In genomic region chr5:72383280-72384205, GRCh38 we compare ENCODE assay signal across 13 cellular contexts.
A peak's percentile ranks its signal among the peaks of the same experiment; 100 is the strongest.
DNase-seq lines count a peak whose midpoint lies in the region; ATAC-seq and TF ChIP-seq lines count a peak whose summit lies in the region.
"Had no signal": no experiment of that assay in that cellular context is flagged by ENCODE, and none has a peak within 500 bp of the region (broad histone marks: within the 10 kb centered on the region; RNA-seq: fewer than 3 reads in every experiment).

No MANE protein-coding gene starts in this region.

- ATAC-seq in IMR-90 (ENCODE audit: low read depth) (0 out of 2 replicates have a peak, but pooled peaks have one; percentile 25), GM18907 (IDR thresholded peaks at IDR 0.05; ENCODE audit: unreplicated experiment) (no peak)
- ATAC-seq: activated CD8-positive, alpha-beta T cell treated with anti-CD3 and anti-CD28 coated beads, Interleukin-2, amount 10 ng/mL, durations not matched to agents 7 days and 5 days; left lobe of liver had no signal

- TF ChIP-seq POLR2A in IMR-90 (IDR thresholded peaks at IDR 0.05; ENCODE audit: low read depth, low read length) (no peak), transverse colon (IDR thresholded peaks at IDR 0.05) (no peak)

- H3K4me3 ChIP-seq in IMR-90 (ENCODE audit: insufficient read depth, low read depth, low read length) (no peak overlapping the region), cardiac fibroblast (replicated peaks in 1 of 2; ENCODE audit: low read depth in 2 of 2, low read length in 2 of 2) (no peak overlapping the region), mesenchymal stem cell (ENCODE audit: insufficient read depth in 1 of 2, low read depth in 1 of 2, low read length in 2 of 2) (peak overlapping the region in 1 of 2 experiments; percentile 1), transverse colon (no peak overlapping the region), H7 (ENCODE audit: insufficient read depth, low read depth, low read length) (no peak overlapping the region)

- no peak overlapping the region; the same call in 2 of the 3 replicates for H2BK15ac ChIP-seq in IMR-90 (ENCODE audit: low read depth, low read length)
- H2BK15ac ChIP-seq in mesenchymal stem cell (ENCODE audit: low read depth, poor library complexity, severe bottlenecking), result no peak overlapping the region

- H3K79me1 ChIP-seq in IMR-90 (ENCODE audit: low read depth in 1 of 2, low read length in 2 of 2) (no peaks in the 10 kb centered on the region), mesenchymal stem cell (replicated peaks; ENCODE audit: low read length, poor library complexity, severe bottlenecking) (no peaks in the 10 kb centered on the region)

- peak overlapping the region; percentile 55 for H2AFZ ChIP-seq in IMR-90 (replicated peaks; ENCODE audit: low read length, poor library complexity)
- H2AFZ ChIP-seq in mesenchymal stem cell (ENCODE audit: low read depth, low read length), result no peak overlapping the region

- peaks cover 22% of the 10 kb centered on the region for H3K9me1 ChIP-seq in IMR-90 (ENCODE audit: insufficient read depth, low read length)

- H3K27me3 ChIP-seq in IMR-90 (ENCODE audit: control insufficient read depth, insufficient read depth, low read length) (no peaks in the 10 kb centered on the region), mesenchymal stem cell (ENCODE audit: control insufficient read depth in 1 of 2, insufficient read depth in 1 of 2, low read length in 2 of 2) (no peaks in the 10 kb centered on the region), transverse colon (no peaks in the 10 kb centered on the region), H7 (ENCODE audit: control insufficient read depth, insufficient read depth, low read length) (no peaks in the 10 kb centered on the region)
- H3K27me3 ChIP-seq: BE2C had no signal

- H3K9ac ChIP-seq in IMR-90 (ENCODE audit: low read depth, low read length), result no peak overlapping the region
- peak overlapping the region; percentile 64 for H3K9ac ChIP-seq in mesenchymal stem cell (ENCODE audit: low read length)

- H2BK5ac ChIP-seq in IMR-90 (ENCODE audit: low read depth, low read length, poor library complexity, severe bottlenecking) (no peak overlapping the region), mesenchymal stem cell (ENCODE audit: low read depth, low read length, poor library complexity, severe bottlenecking) (no peak overlapping the region)

- H3K4me2 ChIP-seq in IMR-90 (ENCODE audit: low read depth, low read length) (no peak overlapping the region), mesenchymal stem cell (ENCODE audit: low read length, poor library complexity, severe bottlenecking) (no peak overlapping the region)

- H3K9me3 ChIP-seq in IMR-90 (ENCODE audit: control insufficient read depth, insufficient read depth, low read length) (no peaks in the 10 kb centered on the region), mesenchymal stem cell (ENCODE audit: control insufficient read depth, low read length) (no peaks in the 10 kb centered on the region), transverse colon (no peaks in the 10 kb centered on the region)
- H3K9me3 ChIP-seq: BE2C had no signal

- peak overlapping the region; percentile 22; the same call in 1 of the 2 replicates for H2BK120ac ChIP-seq in IMR-90 (ENCODE audit: low read depth, low read length)
- no peak overlapping the region for H2BK120ac ChIP-seq in mesenchymal stem cell (ENCODE audit: low read depth, low read length)

- H2AK5ac ChIP-seq in IMR-90 (ENCODE audit: low read depth, low read length) (peak overlapping the region; percentile 68; the same call in 1 of the 2 replicates), mesenchymal stem cell (ENCODE audit: low read length, severe bottlenecking) (no peak overlapping the region)

- H3K4ac ChIP-seq in IMR-90 (ENCODE audit: low read depth, low read length) (peak overlapping the region; percentile 59), mesenchymal stem cell (ENCODE audit: low read depth in 1 of 2, low read length in 2 of 2) (no peak overlapping the region)

- H2BK20ac ChIP-seq in IMR-90 (ENCODE audit: low read depth, low read length), result peak overlapping the region; percentile 22; the same call in 1 of the 2 replicates

- no peak overlapping the region for H2AK9ac ChIP-seq in IMR-90 (replicated peaks; ENCODE audit: low read depth, low read length, poor library complexity)

- peak; percentile 56 for DNase-seq in AG08395 (ENCODE audit: low spot score)
- peak; percentile 38 for DNase-seq in IMR-90
- peak; percentile 47 to 71 for DNase-seq in cardiac fibroblast (ENCODE audit: low read depth in 2 of 2)
- no peak for DNase-seq in mesenchymal stem cell
- no peak for DNase-seq in transverse colon
- no peak for DNase-seq in NCI-H2227 (lab: John Stamatoyannopoulos, UW; ENCODE audit: unreplicated experiment)
- DNase-seq in H7, result no peak
- DNase-seq: activated CD8-positive, alpha-beta T cell treated with anti-CD3 and anti-CD28 coated beads, Interleukin-2, amount 10 ng/mL, durations not matched to agents 7 days and 5 days; activated naive CD4-positive, alpha-beta T cell treated with anti-CD3 and anti-CD28 coated beads for 36 hours; BE2C; cortex of kidney had no signal

- H4K8ac ChIP-seq in IMR-90 (ENCODE audit: low read depth in 2 of 2, low read length in 2 of 2) (0 out of 4 replicates have a peak overlapping the region, but pooled peaks of 1 of the 2 experiments have one; percentile 33), mesenchymal stem cell (ENCODE audit: low read length) (no peak overlapping the region)

- no TSS peak for BruUV-seq in IMR-90 (replicated peaks; lab: Mats Ljungman, UMichigan)

- H3K56ac ChIP-seq in IMR-90 (ENCODE audit: extremely low read depth, insufficient read depth, low read length), result no peak overlapping the region

- H2BK12ac ChIP-seq in mesenchymal stem cell (ENCODE audit: low read length in 2 of 2), result no peak overlapping the region

- H3K14ac ChIP-seq in IMR-90 (replicated peaks; ENCODE audit: low read depth, low read length), result peak overlapping the region; percentile 73; the same call in 1 of the 2 replicates
- no peak overlapping the region for H3K14ac ChIP-seq in mesenchymal stem cell (ENCODE audit: low read length in 2 of 2)

- TF ChIP-seq EP300 in transverse colon (IDR thresholded peaks at IDR 0.05; ENCODE audit: low read depth), result no peak

- H3K4me1 ChIP-seq in IMR-90 (ENCODE audit: control insufficient read depth, insufficient read depth, low read length) (peaks cover 19% of the 10 kb centered on the region), mesenchymal stem cell (ENCODE audit: control insufficient read depth, insufficient read depth, low read depth, low read length) (peaks cover 7% of the 10 kb centered on the region), transverse colon (no peaks in the 10 kb centered on the region)
- H3K4me1 ChIP-seq: BE2C had no signal

- POLR2A ChIA-PET in IMR-90 (lab: Charles Lee; ENCODE audit: unreplicated experiment), result no interaction called here

- TF ChIP-seq RAD21 in IMR-90 (IDR thresholded peaks at IDR 0.05; ENCODE audit: low read length), result no peak

- CTCF ChIA-PET in IMR-90 (lab: Yijun Ruan, JAX), result no interaction called here

- WGBS in IMR-90 (ENCODE audit: extremely low coverage in 2 of 2, insufficient read length in 1 of 2), 2 experiments, result 82% methylated on average over 4 of the region's 9 CpGs; no CpG with 5 or more reads in 1 of the 2 experiments
- WGBS in mesenchymal stem cell, result 83% methylated on average over 6 of the region's 9 CpGs
- 72 to 77% methylated on average over 9 of the region's 9 CpGs for WGBS in transverse colon (ENCODE audit: low coverage in 1 of 2), 2 donors

- H3K23ac ChIP-seq in IMR-90 (ENCODE audit: low read depth, low read length), result no peak overlapping the region; the same call in 1 of the 2 replicates
- H3K23ac ChIP-seq in mesenchymal stem cell (ENCODE audit: low read length in 2 of 2), result no peak overlapping the region

- in situ Hi-C loops in IMR-90 (cut with MboI; ENCODE audit: low sequenced_read_pairs), result no loop called here
- in situ Hi-C loops in transverse colon (cut with MboI; ENCODE audit: low pct_ligation_motif_present in 1 of 4, low pct_unique_long_range_greater_than_20kb in 1 of 4, low sequenced_read_pairs in 3 of 4), result no loop called here

- dilution Hi-C loops in IMR-90 (cut with HindIII; ENCODE audit: low sequenced_read_pairs, unreplicated experiment), result no loop called here

- H4K20me1 ChIP-seq in IMR-90 (ENCODE audit: insufficient read depth, low read length), result no peaks in the 10 kb centered on the region

- H3K18ac ChIP-seq in IMR-90 (ENCODE audit: low read depth, low read length), result no peak overlapping the region
- H3K18ac ChIP-seq in mesenchymal stem cell (ENCODE audit: low read depth in 1 of 2, low read length in 2 of 2), result no peak overlapping the region

- peak overlapping the region; percentile 51; the same call in 1 of the 2 replicates for H4K91ac ChIP-seq in IMR-90 (ENCODE audit: insufficient read depth, low read depth, low read length)
- H4K91ac ChIP-seq in mesenchymal stem cell (ENCODE audit: low read length), result no peak overlapping the region

- intact Hi-C loops in IMR-90 (cut with micrococcal nuclease) (no loop called here), transverse colon (cut with DNase I; ENCODE audit: low total_unique reads) (no loop called here)

- no peak for TF ChIP-seq CTCF in IMR-90 (conservative IDR thresholded peaks at IDR 0.05; ENCODE audit: low read depth, low read length)
- no peak for TF ChIP-seq CTCF in cardiac fibroblast (IDR thresholded peaks at IDR 0.05; ENCODE audit: low read depth, low read length)
- no peak for TF ChIP-seq CTCF in transverse colon (IDR thresholded peaks at IDR 0.05)

- H4K5ac ChIP-seq in IMR-90 (ENCODE audit: low read depth, low read length), result no peak overlapping the region

- H3K36me3 ChIP-seq in IMR-90 (ENCODE audit: control insufficient read depth, insufficient read depth, low read length) (no peaks in the 10 kb centered on the region), mesenchymal stem cell (ENCODE audit: control insufficient read depth in 1 of 2, insufficient read depth in 2 of 2, low read depth in 1 of 2, low read length in 2 of 2) (no peaks in the 10 kb centered on the region), transverse colon (no peaks in the 10 kb centered on the region), H7 (replicated peaks; ENCODE audit: control insufficient read depth, insufficient read depth, low read length) (no peaks in the 10 kb centered on the region)
- H3K36me3 ChIP-seq: BE2C had no signal

- H3K27ac ChIP-seq in IMR-90 (ENCODE audit: insufficient read depth, low read length) (no peak overlapping the region), mesenchymal stem cell (ENCODE audit: low read length, poor library complexity, severe bottlenecking) (peak overlapping the region; percentile 78), transverse colon (peak overlapping the region in 1 of 4 donors; percentile 28)

TF ChIP-seq in IMR-90, 13 proteins besides CTCF, POLR2A, EP300 and RAD21 (continues in another document):
- TF ChIP-seq RFX5 (IDR thresholded peaks at IDR 0.05; ENCODE audit: low read depth, low read length), result no peak
- TF ChIP-seq, protein P1, sequence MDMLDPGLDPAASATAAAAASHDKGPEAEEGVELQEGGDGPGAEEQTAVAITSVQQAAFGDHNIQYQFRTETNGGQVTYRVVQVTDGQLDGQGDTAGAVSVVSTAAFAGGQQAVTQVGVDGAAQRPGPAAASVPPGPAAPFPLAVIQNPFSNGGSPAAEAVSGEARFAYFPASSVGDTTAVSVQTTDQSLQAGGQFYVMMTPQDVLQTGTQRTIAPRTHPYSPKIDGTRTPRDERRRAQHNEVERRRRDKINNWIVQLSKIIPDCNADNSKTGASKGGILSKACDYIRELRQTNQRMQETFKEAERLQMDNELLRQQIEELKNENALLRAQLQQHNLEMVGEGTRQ (IDR thresholded peaks at IDR 0.05; ENCODE audit: low read depth, low read length), result peak; percentile 48; the same call in 1 of the 2 replicates

Comparison
In these comparisons a context has a peak if more than half of its experiments do, and no peak if none do; other contexts are left out.
1. DNase-seq: peak in AG08395 (single experiment), IMR-90 (single experiment) and cardiac fibroblast (2 of 2); none in mesenchymal stem cell (single experiment), transverse colon (single experiment), NCI-H2227 (single experiment) and H7 (single experiment).